15 cellular contexts compared by ENCODE assay signal in genomic region chr7:139023076-139023475, GRCh38.
"Had no signal": no experiment of that assay in that cellular context is flagged by ENCODE, and none has a peak within 500 bp of the region (broad histone marks: within the 10 kb centered on the region; RNA-seq: fewer than 3 reads in every experiment).

No MANE protein-coding gene starts in this region.

- FAIRE-seq: keratinocyte, pancreas had no signal

- H3K4me1 Mint-ChIP-seq: activated naive CD4-positive, alpha-beta T cell treated with anti-CD3 and anti-CD28 coated beads, Interleukin-2, amount 50 U/mL, for 24 hours; stimulated activated memory B cell treated with anti-CD40 and anti-IgM and Interleukin-4, amounts not matched to agents 10 μg/mL and 1 μg/mL and 100 μg/mL, for 72 hours had no signal

- H3K9me3 ChIP-seq: esophagus muscularis mucosa, gastrocnemius medialis, pancreas, right atrium auricular region, transverse colon had no signal

- H3K36me3 Mint-ChIP-seq: activated naive CD4-positive, alpha-beta T cell treated with anti-CD3 and anti-CD28 coated beads, Interleukin-2, amount 50 U/mL, for 24 hours; neural progenitor cell had no signal

- H3K27me3 ChIP-seq: dorsolateral prefrontal cortex, esophagus muscularis mucosa, gastrocnemius medialis, neural progenitor cell, pancreas, right atrium auricular region, transverse colon had no signal

- H3K4me2 ChIP-seq: neural progenitor cell had no signal

- ATAC-seq: gastrocnemius medialis; left ventricle myocardium superior; pancreas; stimulated activated memory B cell treated with anti-CD40 and anti-IgM and Interleukin-4, amounts not matched to agents 10 μg/mL and 1 μg/mL and 100 μg/mL, for 72 hours had no signal

- H3K9ac ChIP-seq: neural progenitor cell had no signal

- DNase-seq: activated CD4-positive, alpha-beta T cell treated with anti-CD3 and anti-CD28 coated beads, Interleukin-2, amount 50 U/mL, for 1 hour; amygdala; dorsolateral prefrontal cortex; gastrocnemius medialis; left ventricle myocardium superior; pancreas; transverse colon had no signal

- H3K27me3 Mint-ChIP-seq: activated naive CD4-positive, alpha-beta T cell treated with anti-CD3 and anti-CD28 coated beads, Interleukin-2, amount 50 U/mL, for 24 hours; stimulated activated memory B cell treated with anti-CD40 and anti-IgM and Interleukin-4, amounts not matched to agents 10 μg/mL and 1 μg/mL and 100 μg/mL, for 72 hours had no signal

- H3K4me3 ChIP-seq: dorsolateral prefrontal cortex, esophagus muscularis mucosa, gastrocnemius medialis, neural progenitor cell, pancreas, right atrium auricular region, SK-N-MC, transverse colon had no signal

- H2AFZ ChIP-seq: neural progenitor cell had no signal

- H3K36me3 ChIP-seq: gastrocnemius medialis had no signal

- H3K27ac Mint-ChIP-seq: activated naive CD4-positive, alpha-beta T cell treated with anti-CD3 and anti-CD28 coated beads, Interleukin-2, amount 50 U/mL, for 24 hours; neural progenitor cell; stimulated activated memory B cell treated with anti-CD40 and anti-IgM and Interleukin-4, amounts not matched to agents 10 μg/mL and 1 μg/mL and 100 μg/mL, for 72 hours; T-helper 1 cell treated with Interleukin-12 subunit alpha and Interleukin-12 subunit beta and Interleukin-4 antibody, amounts not matched to agents 30 μg/mL and 1 μg/mL, for 36 hours had no signal

- H3K4me1 ChIP-seq: esophagus muscularis mucosa, gastrocnemius medialis, pancreas, right atrium auricular region, transverse colon had no signal

- H3K27ac ChIP-seq: esophagus muscularis mucosa, gastrocnemius medialis, neural progenitor cell, pancreas, right atrium auricular region, SK-N-MC, transverse colon had no signal

- H3K4me3 Mint-ChIP-seq: activated naive CD4-positive, alpha-beta T cell treated with anti-CD3 and anti-CD28 coated beads, Interleukin-2, amount 50 U/mL, for 24 hours; neural progenitor cell; stimulated activated memory B cell treated with anti-CD40 and anti-IgM and Interleukin-4, amounts not matched to agents 10 μg/mL and 1 μg/mL and 100 μg/mL, for 72 hours; T-helper 1 cell treated with Interleukin-12 subunit alpha and Interleukin-12 subunit beta and Interleukin-4 antibody, amounts not matched to agents 30 μg/mL and 1 μg/mL, for 36 hours had no signal
